Comparison of ENCODE assay signal across 27 cellular contexts in the genomic region with DNA sequence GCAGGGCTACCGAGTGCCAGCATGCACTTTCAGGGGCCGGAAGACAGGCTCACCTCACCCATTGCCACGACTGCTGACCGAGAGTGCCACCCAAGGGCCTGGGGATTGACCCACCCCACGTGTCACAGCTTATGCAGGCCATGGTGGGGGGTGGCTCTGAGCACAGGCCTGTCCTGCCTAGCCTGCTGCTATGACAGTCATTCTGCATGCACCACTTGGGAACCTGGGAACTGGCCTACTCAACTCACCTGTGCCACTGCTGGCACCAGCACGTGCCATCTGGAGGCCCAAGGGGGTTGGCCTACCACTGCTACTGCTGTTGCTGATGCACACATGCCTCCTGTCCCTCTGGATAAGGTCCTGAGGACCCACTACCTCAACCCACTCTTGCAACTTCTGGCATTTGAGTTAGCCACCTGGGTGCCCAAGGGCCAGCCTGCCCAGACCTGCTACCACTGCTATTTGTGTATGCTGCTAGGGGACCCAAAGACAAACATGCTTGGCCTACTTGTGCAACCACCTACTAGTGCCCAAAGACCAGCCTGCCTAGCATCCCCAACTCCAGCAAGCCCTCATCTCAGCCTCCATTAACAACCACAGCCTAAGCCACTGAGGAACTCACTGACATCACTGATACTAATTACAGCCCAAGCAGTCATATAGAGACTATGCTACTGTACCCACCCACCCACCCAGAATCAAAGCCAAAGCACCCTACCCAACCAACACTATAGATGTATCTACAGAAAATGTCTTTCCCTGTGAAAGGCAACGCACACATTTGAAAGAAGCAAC.
"Had no signal": no experiment of that assay in that cellular context is flagged by ENCODE, and none has a peak within 500 bp of the region (broad histone marks: within the 10 kb centered on the region; RNA-seq: fewer than 3 reads in every experiment).

No MANE protein-coding gene starts in this region.

- H3K27ac ChIP-seq: SK-N-MC had no signal

- H3K4me3 ChIP-seq: K562, SK-N-MC had no signal

- H3K4me1 Mint-ChIP-seq: T-cell had no signal

- FAIRE-seq: K562, TTC549 had no signal

- H3K27me3 Mint-ChIP-seq: activated CD8-positive, alpha-beta memory T cell treated with anti-CD3 and anti-CD28 coated beads, Interleukin-2, amount 10 ng/mL, durations not matched to agents 7 days and 5 days had no signal

- H3K4me3 Mint-ChIP-seq: activated CD8-positive, alpha-beta memory T cell treated with anti-CD3 and anti-CD28 coated beads, Interleukin-2, amount 10 ng/mL, durations not matched to agents 7 days and 5 days; activated T-cell treated with anti-CD3 and anti-CD28 coated beads, Interleukin-2, amount 50 U/mL, for 4 hours; T-cell had no signal

- H3K27ac Mint-ChIP-seq: activated CD8-positive, alpha-beta memory T cell treated with anti-CD3 and anti-CD28 coated beads, Interleukin-2, amount 10 ng/mL, durations not matched to agents 7 days and 5 days; activated naive CD4-positive, alpha-beta T cell treated with anti-CD3 and anti-CD28 coated beads, Interleukin-2, amount 50 U/mL, for 72 hours; T-cell had no signal

- H3K36me3 Mint-ChIP-seq: T-cell had no signal

- DNase-seq: activated CD4-positive, alpha-beta T cell treated with anti-CD3 and anti-CD28 coated beads, Interleukin-2, amount 50 U/mL, for 48 hours; activated CD4-positive, CD25-positive, alpha-beta regulatory T cell; activated CD8-positive, alpha-beta memory T cell treated with anti-CD3 and anti-CD28 coated beads, Interleukin-2, amount 10 ng/mL, durations not matched to agents 7 days and 5 days; activated effector memory CD4-positive, alpha-beta T cell treated with Interleukin-2 at 50 U/mL for 16 hours; activated naive CD4-positive, alpha-beta T cell treated with Interleukin-2 at 50 U/mL for 16 hours; activated T-cell treated with anti-CD3 and anti-CD28 coated beads, Interleukin-2, amount 50 U/mL, for 4 hours; caudate nucleus; Karpas-422; MM.1S; NCI-H1105; NCI-H1436; NCI-H1694 treated with DMSO at 0.1 percent for 48 hours; NCI-H2081; NCI-H510A treated with DMSO at 0.1 percent for 48 hours; NCI-H69; NK-92 treated with Interleukin-12 subunit alpha and Interleukin-12 subunit beta, amount 100 ng/mL, for 24 hours; OCI-M1; RPMI8226; T-cell; T-helper 2 cell; T1000 had no signal

- ATAC-seq: activated CD8-positive, alpha-beta memory T cell treated with anti-CD3 and anti-CD28 coated beads, Interleukin-2, amount 10 ng/mL, durations not matched to agents 7 days and 5 days; activated T-cell treated with anti-CD3 and anti-CD28 coated beads, Interleukin-2, amount 50 U/mL, for 4 hours; K562; Panc1; Right ventricle myocardium inferior; T-cell had no signal
